Comparison of ENCODE assay signal across 11 cellular contexts in the genomic region with DNA sequence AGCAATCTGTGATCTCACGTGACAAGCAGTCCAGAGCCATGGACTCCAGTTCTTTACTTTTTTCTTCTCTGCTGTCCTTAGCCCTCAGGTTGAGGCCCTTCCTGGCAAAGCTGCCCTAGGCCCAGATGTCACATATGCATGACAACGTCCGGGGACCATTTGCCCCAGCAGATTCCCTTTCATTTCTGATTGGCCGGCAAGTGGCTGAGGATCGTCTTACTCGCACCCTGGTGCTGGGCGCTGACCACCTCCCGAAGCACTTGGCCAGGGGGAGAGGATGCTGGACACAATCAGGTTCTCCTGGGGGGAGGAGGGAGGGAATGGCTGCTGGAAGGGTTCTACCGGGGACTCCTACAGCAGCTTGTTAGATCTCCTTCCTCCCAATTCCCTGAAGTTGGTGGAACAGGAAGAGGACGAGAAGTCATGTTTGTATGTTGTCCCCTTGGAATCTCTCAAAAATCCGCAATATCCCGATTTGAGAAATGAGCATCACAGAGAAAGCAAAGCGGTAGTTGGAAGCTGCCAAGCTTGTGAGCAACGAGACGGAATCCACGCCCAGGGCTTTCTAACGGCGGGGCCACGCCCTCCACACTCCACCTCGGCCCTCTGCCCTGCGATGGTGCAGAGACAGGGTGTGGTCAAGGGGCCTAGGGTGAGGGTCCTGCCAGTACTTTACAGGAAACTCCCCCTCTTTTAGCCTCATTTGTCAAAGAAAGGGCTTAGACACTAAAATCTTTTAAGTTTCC.
DNase-seq lines count a peak whose midpoint lies in the region; ATAC-seq, FAIRE-seq and TF ChIP-seq lines count a peak whose summit lies in the region.
"Had no signal": no experiment of that assay in that cellular context is flagged by ENCODE, and none has a peak within 500 bp of the region (broad histone marks: within the 10 kb centered on the region; RNA-seq: fewer than 3 reads in every experiment).

No MANE protein-coding gene starts in this region.

- peak overlapping the region; percentile 33 for H3K27ac ChIP-seq in WERI-Rb-1
- peak overlapping the region; percentile 56 for H3K27ac ChIP-seq in keratinocyte (ENCODE audit: control insufficient read depth, insufficient read depth, low read length)
- peak overlapping the region; percentile 6 to 81 for H3K27ac ChIP-seq in aorta (ENCODE audit: low read depth in 1 of 2, low read length in 2 of 2)
- H3K27ac ChIP-seq: spleen had no signal

- H3K9ac ChIP-seq in keratinocyte (ENCODE audit: control insufficient read depth, extremely low read depth, insufficient read depth, low read length) = peak overlapping the region; percentile 51

- H3K4me3 ChIP-seq in WERI-Rb-1 (ENCODE audit: low read depth, low read length) (no peak overlapping the region), keratinocyte (ENCODE audit: control insufficient read depth in 2 of 3, extremely low read depth in 1 of 3, insufficient read depth in 2 of 3, low read depth in 1 of 3, low read length in 3 of 3) (peak overlapping the region in 2 of 3 experiments; percentile 0 to 37), aorta (ENCODE audit: low read length in 2 of 2) (no peak overlapping the region)
- H3K4me3 ChIP-seq: spleen had no signal

- peak overlapping the region; percentile 82 for H2AFZ ChIP-seq in keratinocyte (ENCODE audit: control insufficient read depth, low read length)

- DNase-seq in Right ventricle myocardium superior (no peak), Right ventricle myocardium inferior (ENCODE audit: missing footprints) (no peak), WERI-Rb-1 (no peak), keratinocyte (ENCODE audit: low read depth, low spot score) (no peak), aorta (peak; percentile 69 to 88), SK-N-DZ (ENCODE audit: low spot score) (no peak)
- DNase-seq: islet precursor cell, spleen had no signal

- no peaks in the 10 kb centered on the region for H3K27me3 ChIP-seq in WERI-Rb-1 (ENCODE audit: insufficient read depth, low read depth, severe bottlenecking)
- no peaks in the 10 kb centered on the region for H3K27me3 ChIP-seq in keratinocyte (ENCODE audit: control insufficient read depth, extremely low read depth, insufficient read depth, low read length)
- H3K27me3 ChIP-seq in aorta (ENCODE audit: control insufficient read depth in 1 of 2, insufficient read depth in 2 of 2, low read length in 1 of 2) = no peaks in the 10 kb centered on the region
- H3K27me3 ChIP-seq: spleen, tibial nerve had no signal

- H3K36me3 ChIP-seq in WERI-Rb-1 (no peaks in the 10 kb centered on the region), keratinocyte (ENCODE audit: control insufficient read depth in 2 of 2, extremely low read depth in 1 of 2, insufficient read depth in 2 of 2, low read length in 2 of 2) (no peaks in the 10 kb centered on the region), aorta (ENCODE audit: control insufficient read depth in 1 of 2, insufficient read depth in 2 of 2, low read length in 1 of 2) (no peaks in the 10 kb centered on the region)
- H3K36me3 ChIP-seq: spleen, tibial nerve had no signal

- dilution Hi-C loops in keratinocyte (cut with MboI; ENCODE audit: extremely low pct_ligation_motif_present, low sequenced_read_pairs) = no loop called here

- H3K9me3 ChIP-seq in WERI-Rb-1 (ENCODE audit: severe bottlenecking) (no peaks in the 10 kb centered on the region), keratinocyte (ENCODE audit: control insufficient read depth, low read depth, low read length) (no peaks in the 10 kb centered on the region), aorta (ENCODE audit: control insufficient read depth, low read length) (no peaks in the 10 kb centered on the region)
- H3K9me3 ChIP-seq: spleen, tibial nerve had no signal

- no peak for FAIRE-seq in keratinocyte (lab: Jason Lieb, UNC)

- H3K4me1 ChIP-seq in keratinocyte (ENCODE audit: control insufficient read depth, extremely low read depth, insufficient read depth, low read length) = peaks cover 20% of the 10 kb centered on the region
- no peaks in the 10 kb centered on the region for H3K4me1 ChIP-seq in aorta (ENCODE audit: control insufficient read depth in 1 of 2, insufficient read depth in 2 of 2, low read length in 2 of 2)

- 38 to 58% methylated on average over 20 to 21 of the region's 21 CpGs for WGBS in aorta, 2 donors

- no peaks in the 10 kb centered on the region for H3K79me2 ChIP-seq in keratinocyte (ENCODE audit: control insufficient read depth, insufficient read depth, low read length)

- no peak for TF ChIP-seq CTCF in WERI-Rb-1 (IDR thresholded peaks at IDR 0.05; ENCODE audit: low read depth, low read length)
- TF ChIP-seq CTCF in keratinocyte (optimal IDR thresholded peaks at IDR 0.05 in 1 of 3, IDR thresholded peaks at IDR 0.05 in 1 of 3, conservative IDR thresholded peaks at IDR 0.05 in 1 of 3; ENCODE audit: extremely low read depth in 1 of 3, insufficient read depth in 2 of 3, low read length in 3 of 3) = no peak

- peak overlapping the region; percentile 67 for H3K4me2 ChIP-seq in keratinocyte (ENCODE audit: control insufficient read depth, extremely low read depth, insufficient read depth, low read depth, low read length)

- ATAC-seq in Right ventricle myocardium superior (ENCODE audit: poor library complexity) (peak; percentile 54), Right ventricle myocardium inferior (no peak), aorta (ENCODE audit: low FRiP score) (peak; percentile 36), HG02759 (IDR thresholded peaks at IDR 0.05; ENCODE audit: unreplicated experiment) (no peak), GM18517 (IDR thresholded peaks at IDR 0.05; ENCODE audit: unreplicated experiment) (no peak)

- H3K9me1 ChIP-seq in keratinocyte (ENCODE audit: control insufficient read depth, extremely low read depth, insufficient read depth, low read length) = no peaks in the 10 kb centered on the region

- no peaks in the 10 kb centered on the region for H4K20me1 ChIP-seq in keratinocyte (ENCODE audit: control insufficient read depth, extremely low read depth, insufficient read depth, low read length)

- intact Hi-C loops in Right ventricle myocardium superior (cut with DNase I) = no loop called here
- intact Hi-C loops in Right ventricle myocardium inferior (cut with DNase I) = no loop called here
- intact Hi-C loops in aorta (cut with DNase I) = loop anchor here (5.0 to 10.0 kb wide), 2 partner anchors 60 to 138 kb away; partner anchors contain the start of genes ADAM17 (in 1 of the 2) and YWHAQ (in 1 of the 2)

Comparison
In these comparisons a context has a peak if more than half of its experiments do, and no peak if none do; other contexts are left out.
1. ATAC-seq: peak in Right ventricle myocardium superior (single experiment) and aorta (single experiment); none in Right ventricle myocardium inferior (single experiment), HG02759 (single experiment) and GM18517 (single experiment).
2. DNase-seq: peak in aorta (2 of 2); none in Right ventricle myocardium superior (single experiment), Right ventricle myocardium inferior (single experiment), WERI-Rb-1 (single experiment), keratinocyte (single experiment) and SK-N-DZ (single experiment).
3. H3K4me3 ChIP-seq: peak in keratinocyte (2 of 3); none in WERI-Rb-1 (single experiment) and aorta (0 of 2).
4. intact Hi-C loops: an anchor here in aorta (5.0 to 10.0 kb wide); none called in Right ventricle myocardium superior and Right ventricle myocardium inferior.
5. Peak in every context shown above with its lines, with median percentiles within 50 percentile points of each other: H3K27ac ChIP-seq.